Comparison of ENCODE assay signal across 8 cellular contexts in genomic region chr14:67526676-67527459, GRCh38. TPM values are rescaled to one million over a fixed set of nuclear protein-coding genes. Genes with fewer than 3 reads are reported as not detected.
DNase-seq lines count a peak whose midpoint lies in the region; ATAC-seq and TF ChIP-seq lines count a peak whose summit lies in the region.

No MANE protein-coding gene starts in this region.

- H3K4me1 Mint-ChIP-seq in CD8-positive, alpha-beta T cell (ENCODE audit: low read depth), result no peaks in the 10 kb centered on the region
- peaks cover 3 to 5% of the 10 kb centered on the region in 2 donors for H3K4me1 Mint-ChIP-seq in natural killer cell treated with Interleukin-12 subunit alpha and Interleukin-12 subunit beta and Interleukin-15 and Interleukin-18, amount 100 ng/mL, for 72 hours (ENCODE audit: low read depth in 2 of 2)

- TF ChIP-seq CTCF in CD8-positive, alpha-beta T cell (IDR thresholded peaks at IDR 0.05), result peak; percentile 55
- TF ChIP-seq CTCF in fibroblast of mammary gland (conservative IDR thresholded peaks at IDR 0.05; ENCODE audit: control insufficient read depth, insufficient read depth, low read depth, low read length), result peak; percentile 64

- no peak overlapping the region for H3K4me3 ChIP-seq in CD8-positive, alpha-beta T cell (ENCODE audit: low read depth, low read length)
- H3K4me3 ChIP-seq in fibroblast of mammary gland (ENCODE audit: control insufficient read depth, low read depth, low read length), result no peak overlapping the region

- H3K4me3 Mint-ChIP-seq in CD8-positive, alpha-beta T cell, result no peak overlapping the region
- no peak overlapping the region for H3K4me3 Mint-ChIP-seq in natural killer cell treated with Interleukin-12 subunit alpha and Interleukin-12 subunit beta and Interleukin-15 and Interleukin-18, amount 100 ng/mL, for 72 hours

- no peaks in the 10 kb centered on the region for H3K36me3 Mint-ChIP-seq in CD8-positive, alpha-beta T cell
- no peaks in the 10 kb centered on the region for H3K36me3 Mint-ChIP-seq in natural killer cell treated with Interleukin-12 subunit alpha and Interleukin-12 subunit beta and Interleukin-15 and Interleukin-18, amount 100 ng/mL, for 72 hours

- H3K27me3 ChIP-seq in CD8-positive, alpha-beta T cell (ENCODE audit: insufficient read depth, low read length), result no peaks in the 10 kb centered on the region

- peak; percentile 66 for ATAC-seq in CD8-positive, alpha-beta T cell
- ATAC-seq in GM21381 (IDR thresholded peaks at IDR 0.05; ENCODE audit: unreplicated experiment) (peak; percentile 64), HG03280 (IDR thresholded peaks at IDR 0.05; ENCODE audit: unreplicated experiment) (no peak)
- peak; percentile 70 to 72 for ATAC-seq in natural killer cell treated with Interleukin-12 subunit alpha and Interleukin-12 subunit beta and Interleukin-15 and Interleukin-18, amount 100 ng/mL, for 72 hours

- intact Hi-C loops in CD8-positive, alpha-beta T cell (cut with DNase I, micrococcal nuclease), result loop anchor here (1.0 to 10.0 kb wide), 6 partner anchors 44 to 177 kb away; no protein-coding TSS in a partner anchor

- H3K36me3 ChIP-seq in CD8-positive, alpha-beta T cell (ENCODE audit: insufficient read depth, low read length), result no peaks in the 10 kb centered on the region

- H3K9me3 ChIP-seq in CD8-positive, alpha-beta T cell (ENCODE audit: low read length), result no peaks in the 10 kb centered on the region

- no peak overlapping the region for H3K27ac ChIP-seq in CD8-positive, alpha-beta T cell (ENCODE audit: low read depth, low read length)

- CTCF ChIA-PET in CD8-positive, alpha-beta T cell (lab: Charles Lee), result interaction anchor here (0.6 to 5.4 kb wide), 39 partner anchors 9 to 292 kb away, joined by 3 to 84 read pairs (median 4); partner anchors contain the start of genes ARG2, PIGH, RAD51B and TMEM229B

- no peaks in the 10 kb centered on the region for H3K4me1 ChIP-seq in CD8-positive, alpha-beta T cell (ENCODE audit: insufficient read depth, low read length)

- POLR2A ChIA-PET in CD8-positive, alpha-beta T cell (lab: Charles Lee), result interaction anchor here (0.6 kb wide), 1 partner anchor 20 kb away, joined by 3 read pairs; no protein-coding TSS in a partner anchor

- no peaks in the 10 kb centered on the region for H3K9me3 Mint-ChIP-seq in CD8-positive, alpha-beta T cell
- no peaks in the 10 kb centered on the region for H3K9me3 Mint-ChIP-seq in natural killer cell treated with Interleukin-12 subunit alpha and Interleukin-12 subunit beta and Interleukin-15 and Interleukin-18, amount 100 ng/mL, for 72 hours

- H3K27me3 Mint-ChIP-seq in CD8-positive, alpha-beta T cell (ENCODE audit: low read depth), result peaks cover 17% of the 10 kb centered on the region
- H3K27me3 Mint-ChIP-seq in natural killer cell treated with Interleukin-12 subunit alpha and Interleukin-12 subunit beta and Interleukin-15 and Interleukin-18, amount 100 ng/mL, for 72 hours, result peaks cover 29 to 46% of the 10 kb centered on the region in 2 donors

- DNase-seq in CD8-positive, alpha-beta T cell, result peak in 5 of 7 experiments; percentile 14 to 56 (median 27)
- DNase-seq in NCI-H2196 treated with DMSO at 0.1 percent for 48 hours (lab: John Stamatoyannopoulos, UW; ENCODE audit: unreplicated experiment), result peak; percentile 69
- peak; percentile 14 for DNase-seq in activated CD4-positive, alpha-beta T cell treated with anti-CD3 and anti-CD28 coated beads, Interleukin-2, amount 50 U/mL, for 1 hour
- peak; percentile 54 for DNase-seq in fibroblast of mammary gland (ENCODE audit: low read depth)
- DNase-seq in natural killer cell treated with Interleukin-12 subunit alpha and Interleukin-12 subunit beta and Interleukin-15 and Interleukin-18, amount 100 ng/mL, for 72 hours (ENCODE audit: low spot score), result no peak
- no peak for DNase-seq in NCI-H1436 (lab: John Stamatoyannopoulos, UW)

- H3K27ac Mint-ChIP-seq in CD8-positive, alpha-beta T cell, result no peak overlapping the region
- no peak overlapping the region for H3K27ac Mint-ChIP-seq in natural killer cell treated with Interleukin-12 subunit alpha and Interleukin-12 subunit beta and Interleukin-15 and Interleukin-18, amount 100 ng/mL, for 72 hours

RNA-seq across cellular contexts. Expression of gene PLEKHH1, which starts 6.2 kb away (rescaled TPM):
- total RNA-seq in CD8-positive, alpha-beta T cell, result under 1 TPM; 0.28 to 0.54 TPM
- total RNA-seq in natural killer cell treated with Interleukin-12 subunit alpha and Interleukin-12 subunit beta and Interleukin-15 and Interleukin-18, amount 100 ng/mL, for 72 hours, result 1 to 10 TPM; 1.2 to 1.9 TPM

RNA-seq across cellular contexts. Expression of gene TMEM229B, which starts 38.3 kb away (rescaled TPM):
- 1 to 10 TPM; 4.5 to 4.8 TPM for total RNA-seq in CD8-positive, alpha-beta T cell
- 10 to 100 TPM in 1 of 2 donors, 1 to 10 TPM in 1; 7.1 to 14.7 TPM for total RNA-seq in natural killer cell treated with Interleukin-12 subunit alpha and Interleukin-12 subunit beta and Interleukin-15 and Interleukin-18, amount 100 ng/mL, for 72 hours

Comparison
In these comparisons a context has a peak if more than half of its experiments do, and no peak if none do; other contexts are left out.
1. DNase-seq: peak in CD8-positive, alpha-beta T cell (5 of 7), NCI-H2196 treated with DMSO at 0.1 percent for 48 hours (single experiment), activated CD4-positive, alpha-beta T cell treated with anti-CD3 and anti-CD28 coated beads, Interleukin-2, amount 50 U/mL, for 1 hour (single experiment) and fibroblast of mammary gland (single experiment); none in natural killer cell treated with Interleukin-12 subunit alpha and Interleukin-12 subunit beta and Interleukin-15 and Interleukin-18, amount 100 ng/mL, for 72 hours (single experiment) and NCI-H1436 (single experiment).